Comparison of ENCODE assay signal across 24 cellular contexts in genomic region chr3:7062714-7063113, GRCh38.
"Had no signal": no experiment of that assay in that cellular context is flagged by ENCODE, and none has a peak within 500 bp of the region (broad histone marks: within the 10 kb centered on the region; RNA-seq: fewer than 3 reads in every experiment).

No MANE protein-coding gene starts in this region.

- H3K27ac ChIP-seq: coronary artery, dorsolateral prefrontal cortex, epithelial cell of prostate, esophagus squamous epithelium, gastrocnemius medialis, heart right ventricle, left lung, lower lobe of right lung had no signal

- H3K9me3 ChIP-seq: esophagus squamous epithelium, gastrocnemius medialis, lower lobe of right lung had no signal

- H3K27me3 ChIP-seq: dorsolateral prefrontal cortex, esophagus squamous epithelium, gastrocnemius medialis, heart right ventricle, left lung had no signal

- H3K36me3 ChIP-seq: esophagus squamous epithelium, gastrocnemius medialis, heart right ventricle, left lung, lower lobe of right lung had no signal

- H3K27ac Mint-ChIP-seq: endodermal cell; mesothelial cell of epicardium; naive thymus-derived CD4-positive, alpha-beta T cell had no signal

- H3K4me3 ChIP-seq: coronary artery, dorsolateral prefrontal cortex, esophagus squamous epithelium, gastrocnemius medialis, heart right ventricle, left lung, lower lobe of right lung had no signal

- H3K4me3 Mint-ChIP-seq: endodermal cell; mesothelial cell of epicardium; naive thymus-derived CD4-positive, alpha-beta T cell had no signal

- H3K4me1 Mint-ChIP-seq: endodermal cell; mesothelial cell of epicardium; naive thymus-derived CD4-positive, alpha-beta T cell had no signal

- H3K4me1 ChIP-seq: esophagus squamous epithelium, gastrocnemius medialis, heart right ventricle, left lung, lower lobe of right lung had no signal

- DNase-seq: dermis blood vessel endothelial cell; dorsolateral prefrontal cortex; effector CD4-positive, alpha-beta T cell; effector memory CD4-positive, alpha-beta T cell; endodermal cell; erythroblast; esophagus squamous epithelium; foreskin fibroblast; foreskin melanocyte; gastrocnemius medialis; glutamatergic neuron; head of caudate nucleus; heart right ventricle; hippocampal formation; left cardiac atrium; left lung; left ventricle myocardium superior; lower lobe of right lung; mesenchymal stem cell; naive thymus-derived CD4-positive, alpha-beta T cell had no signal

- ATAC-seq: esophagus mucosa; gastrocnemius medialis; left lung; left ventricle myocardium superior; lower lobe of right lung; naive thymus-derived CD4-positive, alpha-beta T cell had no signal

- H3K36me3 Mint-ChIP-seq: mesothelial cell of epicardium; naive thymus-derived CD4-positive, alpha-beta T cell had no signal
